In genomic region chr14:35046048-35046750, GRCh38 we compare ENCODE assay signal across 8 cellular contexts. TPM values are rescaled to one million over a fixed set of nuclear protein-coding genes. Genes with fewer than 3 reads are reported as not detected.
DNase-seq lines count a peak whose midpoint lies in the region; ATAC-seq and TF ChIP-seq lines count a peak whose summit lies in the region.

A gene with protein sequence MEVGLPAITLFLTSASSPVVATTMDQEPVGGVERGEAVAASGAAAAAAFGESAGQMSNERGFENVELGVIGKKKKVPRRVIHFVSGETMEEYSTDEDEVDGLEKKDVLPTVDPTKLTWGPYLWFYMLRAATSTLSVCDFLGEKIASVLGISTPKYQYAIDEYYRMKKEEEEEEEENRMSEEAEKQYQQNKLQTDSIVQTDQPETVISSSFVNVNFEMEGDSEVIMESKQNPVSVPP (plus strand): TSS chr14:35046272. CDS start chr14:35046464, 192 bp downstream.

- TF ChIP-seq CTCF in AG09319 (IDR thresholded peaks at IDR 0.05; ENCODE audit: low read depth, low read length) = no peak

- peaks cover 6 to 23% (median 21%) of the 10 kb centered on the region in 3 donors for H3K27me3 Mint-ChIP-seq in immature natural killer cell (ENCODE audit: low read depth in 3 of 3)

- H3K27ac ChIP-seq in caudate nucleus (ENCODE audit: low read depth, low read length) = peak within 1 kb of the TSS; percentile 99

- H3K36me3 Mint-ChIP-seq in immature natural killer cell = peaks cover 3 to 8% (median 3%) of the 10 kb centered on the region in 3 donors

- H3K4me3 Mint-ChIP-seq in immature natural killer cell = peak within 1 kb of the TSS; percentile 92 to 96 (median 95)

- DNase-seq in AG09319 (ENCODE audit: extremely low read depth, low read depth) (peak; percentile 89), NCI-H345 treated with DMSO at 0.1 percent for 48 hours (lab: John Stamatoyannopoulos, UW; ENCODE audit: unreplicated experiment) (peak; percentile 97), caudate nucleus (lab: John Stamatoyannopoulos, UW) (peak; percentile 55 to 99 (median 96)), immature natural killer cell (peak; percentile 99), smooth muscle cell of the brain vasculature (ENCODE audit: low read depth, low spot score) (peak; percentile 85)
- DNase-seq in activated CD4-positive, CD25-positive, alpha-beta regulatory T cell (lab: John Stamatoyannopoulos, UW) = peak; percentile 97 to 98 (median 98)

- peak within 1 kb of the TSS; percentile 98 to 100 (median 100) for H3K27ac Mint-ChIP-seq in immature natural killer cell

- H3K4me1 Mint-ChIP-seq in immature natural killer cell = peaks cover 22 to 29% of the 10 kb centered on the region in 2 donors

- H3K9me3 Mint-ChIP-seq in immature natural killer cell = no peaks in the 10 kb centered on the region

- ATAC-seq in GM19035 (IDR thresholded peaks at IDR 0.05; ENCODE audit: unreplicated experiment) (peak; percentile 93), HG03342 (IDR thresholded peaks at IDR 0.05; ENCODE audit: unreplicated experiment) (peak; percentile 93)

RNA-seq across cellular contexts. Expression of the gene that starts here (rescaled TPM):
- 10 to 100 TPM; 42.5 to 75.3 (median 47.7) TPM for polyA plus RNA-seq in immature natural killer cell

Comparison
In these comparisons a context has a peak if more than half of its experiments do, and no peak if none do; other contexts are left out.
1. Peak in every context shown above with its lines: DNase-seq, ATAC-seq and H3K27ac ChIP-seq.